Comparison of ENCODE assay signal across 8 cellular contexts in genomic region chrX:48531359-48531954, GRCh38. TPM values are rescaled to one million over a fixed set of nuclear protein-coding genes. Genes with fewer than 3 reads are reported as not detected.
A peak's percentile ranks its signal among the peaks of the same experiment; 100 is the strongest.
DNase-seq lines count a peak whose midpoint lies in the region; ATAC-seq and TF ChIP-seq lines count a peak whose summit lies in the region.

No MANE protein-coding gene starts in this region.

- H3K4me3 ChIP-seq in kidney epithelial cell (ENCODE audit: low read depth, low read length) = no peak overlapping the region

- intact Hi-C loops in posterior vena cava (cut with DNase I) = no loop called here

- no peaks in the 10 kb centered on the region for H3K27me3 ChIP-seq in kidney epithelial cell (ENCODE audit: control insufficient read depth, insufficient read depth, low read length)

- no peaks in the 10 kb centered on the region for H3K36me3 ChIP-seq in kidney epithelial cell (ENCODE audit: control insufficient read depth, insufficient read depth, low read length)

- TF ChIP-seq CTCF in kidney epithelial cell (IDR thresholded peaks at IDR 0.05; ENCODE audit: insufficient read depth, low read length, poor library complexity, severe bottlenecking) = no peak

- DNase-seq in AG08395 (ENCODE audit: low spot score) (peak; percentile 62), HT1080 (ENCODE audit: low read depth) (peak; percentile 75), amniotic epithelial cell (ENCODE audit: low read depth) (peak; percentile 82), kidney epithelial cell (ENCODE audit: low read depth) (peak; percentile 41), NCI-H1417 (lab: John Stamatoyannopoulos, UW) (no peak), posterior vena cava (ENCODE audit: low spot score) (no peak), NCI-H2029 treated with DMSO at 0.1 percent for 48 hours (lab: John Stamatoyannopoulos, UW) (no peak)

- no peak for ATAC-seq in HG02970 (IDR thresholded peaks at IDR 0.05; ENCODE audit: low FRiP score, unreplicated experiment)

RNA-seq across cellular contexts. Expression of gene TBC1D25, which starts 8.1 kb away (rescaled TPM):
- 7.1 and 10.4 TPM in 2 replicates for total RNA-seq in HT1080 (2014; rRNA removed; shearing (Covaris generic))
- 12.0 and 15.0 TPM in 2 replicates for polyA plus RNA-seq in HT1080 (2015; cell fraction: cytosol; rRNA removed)
- 15.4 and 15.7 TPM in 2 replicates for polyA plus RNA-seq in HT1080 (2015; cell fraction: nucleus; rRNA removed)
- 6.6 and 10.4 TPM in 2 replicates for total RNA-seq in kidney epithelial cell
- total RNA-seq in posterior vena cava = 10 to 100 TPM; 13.0 to 15.0 TPM

RNA-seq across cellular contexts. Expression of gene EBP, which starts 9.8 kb away (rescaled TPM):
- 129 and 145 TPM in 2 replicates for total RNA-seq in HT1080 (2014; rRNA removed; shearing (Covaris generic))
- 35.9 and 50.8 TPM in 2 replicates for polyA plus RNA-seq in HT1080 (2015; cell fraction: cytosol; rRNA removed)
- polyA plus RNA-seq in HT1080 (2015; cell fraction: nucleus; rRNA removed) = 44.3 and 52.3 TPM in 2 replicates
- total RNA-seq in kidney epithelial cell = 40.2 and 72.5 TPM in 2 replicates
- 10 to 100 TPM; 15.0 to 22.1 TPM for total RNA-seq in posterior vena cava

RNA-seq across cellular contexts. Expression of gene PORCN, which starts 22.7 kb away (rescaled TPM):
- 32.7 and 39.6 TPM in 2 replicates for total RNA-seq in HT1080 (2014; rRNA removed; shearing (Covaris generic))
- polyA plus RNA-seq in HT1080 (2015; cell fraction: cytosol; rRNA removed) = 36.4 and 41.1 TPM in 2 replicates
- polyA plus RNA-seq in HT1080 (2015; cell fraction: nucleus; rRNA removed) = 49.4 and 51.6 TPM in 2 replicates
- total RNA-seq in kidney epithelial cell (12.7 and 14.5 TPM in 2 replicates), posterior vena cava (10 to 100 TPM in 1 of 2 donors, 1 to 10 TPM in 1; 8.7 to 12.1 TPM)

RNA-seq across cellular contexts. Expression of gene RBM3, which starts 42.8 kb away (rescaled TPM):
- total RNA-seq in HT1080 (2014; rRNA removed; shearing (Covaris generic)) = 169 and 174 TPM in 2 replicates
- polyA plus RNA-seq in HT1080 (2015; cell fraction: cytosol; rRNA removed) = 187 and 197 TPM in 2 replicates
- 238 and 249 TPM in 2 replicates for polyA plus RNA-seq in HT1080 (2015; cell fraction: nucleus; rRNA removed)
- total RNA-seq in kidney epithelial cell = 264 and 285 TPM in 2 replicates
- 100 to 1,000 TPM; 246 to 280 TPM for total RNA-seq in posterior vena cava

RNA-seq across cellular contexts. Expression of gene FTSJ1, which starts 55.5 kb away (rescaled TPM):
- 114 and 123 TPM in 2 replicates for total RNA-seq in HT1080 (2014; rRNA removed; shearing (Covaris generic))
- 79.8 and 93.5 TPM in 2 replicates for polyA plus RNA-seq in HT1080 (2015; cell fraction: cytosol; rRNA removed)
- polyA plus RNA-seq in HT1080 (2015; cell fraction: nucleus; rRNA removed) = 88.5 and 93.9 TPM in 2 replicates
- total RNA-seq in kidney epithelial cell (80.3 and 91.4 TPM in 2 replicates), posterior vena cava (10 to 100 TPM; 30.3 to 37.2 TPM)

Comparison
In these comparisons a context has a peak if more than half of its experiments do, and no peak if none do; other contexts are left out.
1. DNase-seq: peak in AG08395 (single experiment), HT1080 (single experiment), amniotic epithelial cell (single experiment) and kidney epithelial cell (single experiment); none in NCI-H1417 (0 of 3), posterior vena cava (single experiment) and NCI-H2029 treated with DMSO at 0.1 percent for 48 hours (single experiment).